In the genomic region with DNA sequence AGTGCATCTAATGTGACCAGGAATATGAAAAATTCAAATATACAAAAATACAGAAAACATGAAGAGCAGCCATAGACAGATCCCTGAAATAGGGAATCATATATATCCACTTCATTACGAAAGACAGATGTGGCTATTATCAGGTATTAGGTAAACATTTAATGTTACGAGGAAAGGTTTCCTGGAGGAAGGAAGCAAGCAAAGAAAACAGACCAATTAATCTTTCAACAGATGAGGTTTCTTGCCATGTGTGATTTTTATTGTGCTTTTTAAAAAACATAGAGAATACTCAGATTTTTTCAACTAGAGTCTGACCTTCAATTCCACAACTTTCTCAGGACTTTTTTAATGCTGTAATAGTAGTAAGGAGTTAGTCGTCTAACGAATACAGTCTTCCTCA, we compare ENCODE assay signal across 34 cellular contexts.
"Had no signal": no experiment of that assay in that cellular context is flagged by ENCODE, and none has a peak within 500 bp of the region (broad histone marks: within the 10 kb centered on the region; RNA-seq: fewer than 3 reads in every experiment).

No MANE protein-coding gene starts in this region.

- H3K4me3 ChIP-seq: ascending aorta, breast epithelium, cardiac muscle cell, colonic mucosa, dorsolateral prefrontal cortex, esophagus muscularis mucosa, gastroesophageal sphincter had no signal

- H3K9me3 ChIP-seq: ascending aorta, breast epithelium, colonic mucosa, esophagus muscularis mucosa, gastroesophageal sphincter had no signal

- H3K4me1 ChIP-seq: ascending aorta, breast epithelium, colonic mucosa, esophagus muscularis mucosa, gastroesophageal sphincter had no signal

- H3K4me3 Mint-ChIP-seq: activated CD4-positive, alpha-beta memory T cell treated with anti-CD3 and anti-CD28 coated beads for 36 hours; activated CD4-positive, alpha-beta T cell treated with anti-CD3 and anti-CD28 coated beads for 36 hours; activated CD4-positive, alpha-beta T cell treated with anti-CD3 and anti-CD28 coated beads, Interleukin-2, amount 10 ng/mL, durations not matched to agents 24 days and 14 days; activated CD8-positive, alpha-beta memory T cell treated with anti-CD3 and anti-CD28 coated beads, Interleukin-2, amount 10 ng/mL, durations not matched to agents 7 days and 5 days; activated CD8-positive, alpha-beta T cell treated with anti-CD3 and anti-CD28 coated beads, Interleukin-2, amount 10 ng/mL, durations not matched to agents 7 days and 5 days; activated naive CD4-positive, alpha-beta T cell treated with anti-CD3 and anti-CD28 coated beads, Interleukin-2, amount 10 ng/mL, durations not matched to agents 7 days and 5 days; activated naive CD8-positive, alpha-beta T cell treated with anti-CD3 and anti-CD28 coated beads, Interleukin-2, amount 10 ng/mL, durations not matched to agents 7 days and 5 days; activated T-helper 1 cell treated with anti-CD3 and anti-CD28 coated beads, Interleukin-12 subunit alpha, Interleukin-12 subunit beta, Interleukin-2, Interleukin-4 antibody, amounts not matched to agents 30 ng/mL and 10 ng/mL and 1 ng/mL, durations not matched to agents 14 hours and 24 hours and 36 hours; brain; endodermal cell; T-helper 17 cell; T-helper 2 cell treated with Interferon-gamma antibody and Interleukin-4, amounts not matched to agents 5 μg/mL and 100 μg/mL, for 36 hours had no signal

- H3K36me3 Mint-ChIP-seq: activated naive CD4-positive, alpha-beta T cell treated with anti-CD3 and anti-CD28 coated beads, Interleukin-2, amount 50 U/mL, for 72 hours had no signal

- H3K4me1 Mint-ChIP-seq: activated CD4-positive, alpha-beta T cell treated with anti-CD3 and anti-CD28 coated beads for 36 hours; activated CD4-positive, alpha-beta T cell treated with anti-CD3 and anti-CD28 coated beads, Interleukin-2, amount 10 ng/mL, durations not matched to agents 24 days and 14 days; activated naive CD4-positive, alpha-beta T cell treated with anti-CD3 and anti-CD28 coated beads, Interleukin-2, amount 10 ng/mL, durations not matched to agents 7 days and 5 days; activated naive CD8-positive, alpha-beta T cell treated with anti-CD3 and anti-CD28 coated beads, Interleukin-2, amount 10 ng/mL, durations not matched to agents 7 days and 5 days; brain; endodermal cell; T-helper 17 cell had no signal

- H3K9me3 Mint-ChIP-seq: activated CD4-positive, alpha-beta memory T cell treated with anti-CD3 and anti-CD28 coated beads for 36 hours; activated CD4-positive, alpha-beta T cell treated with anti-CD3 and anti-CD28 coated beads, Interleukin-2, amount 10 ng/mL, durations not matched to agents 24 days and 14 days; activated naive CD4-positive, alpha-beta T cell treated with anti-CD3 and anti-CD28 coated beads, Interleukin-2, amount 10 ng/mL, durations not matched to agents 7 days and 5 days; activated naive CD4-positive, alpha-beta T cell treated with anti-CD3 and anti-CD28 coated beads, Interleukin-2, amount 50 U/mL, for 72 hours; activated naive CD8-positive, alpha-beta T cell treated with anti-CD3 and anti-CD28 coated beads, Interleukin-2, amount 10 ng/mL, durations not matched to agents 7 days and 5 days; activated T-helper 1 cell treated with anti-CD3 and anti-CD28 coated beads, Interleukin-12 subunit alpha, Interleukin-12 subunit beta, Interleukin-2, Interleukin-4 antibody, amounts not matched to agents 30 ng/mL and 10 ng/mL and 1 ng/mL, durations not matched to agents 14 hours and 24 hours and 36 hours; brain; endodermal cell; T-helper 2 cell treated with Interferon-gamma antibody and Interleukin-4, amounts not matched to agents 5 μg/mL and 100 μg/mL, for 36 hours had no signal

- H3K27ac Mint-ChIP-seq: activated CD4-positive, alpha-beta memory T cell treated with anti-CD3 and anti-CD28 coated beads for 36 hours; activated CD4-positive, alpha-beta T cell treated with anti-CD3 and anti-CD28 coated beads for 36 hours; activated CD4-positive, alpha-beta T cell treated with anti-CD3 and anti-CD28 coated beads, Interleukin-2, amount 10 ng/mL, durations not matched to agents 24 days and 14 days; activated CD8-positive, alpha-beta memory T cell treated with anti-CD3 and anti-CD28 coated beads, Interleukin-2, amount 10 ng/mL, durations not matched to agents 7 days and 5 days; activated CD8-positive, alpha-beta T cell treated with anti-CD3 and anti-CD28 coated beads, Interleukin-2, amount 10 ng/mL, durations not matched to agents 7 days and 5 days; activated naive CD4-positive, alpha-beta T cell treated with anti-CD3 and anti-CD28 coated beads, Interleukin-2, amount 10 ng/mL, durations not matched to agents 7 days and 5 days; activated naive CD4-positive, alpha-beta T cell treated with anti-CD3 and anti-CD28 coated beads, Interleukin-2, amount 50 U/mL, for 72 hours; activated naive CD8-positive, alpha-beta T cell treated with anti-CD3 and anti-CD28 coated beads, Interleukin-2, amount 10 ng/mL, durations not matched to agents 7 days and 5 days; activated T-helper 1 cell treated with anti-CD3 and anti-CD28 coated beads, Interleukin-12 subunit alpha, Interleukin-12 subunit beta, Interleukin-2, Interleukin-4 antibody, amounts not matched to agents 30 ng/mL and 10 ng/mL and 1 ng/mL, durations not matched to agents 14 hours and 24 hours and 36 hours; brain; endodermal cell; T-helper 2 cell treated with Interferon-gamma antibody and Interleukin-4, amounts not matched to agents 5 μg/mL and 100 μg/mL, for 36 hours had no signal

- H3K36me3 ChIP-seq: breast epithelium, cardiac muscle cell, colonic mucosa had no signal

- H3K27me3 Mint-ChIP-seq: activated CD4-positive, alpha-beta memory T cell treated with anti-CD3 and anti-CD28 coated beads for 36 hours; activated CD4-positive, alpha-beta T cell treated with anti-CD3 and anti-CD28 coated beads for 36 hours; activated CD4-positive, alpha-beta T cell treated with anti-CD3 and anti-CD28 coated beads, Interleukin-2, amount 10 ng/mL, durations not matched to agents 24 days and 14 days; activated CD8-positive, alpha-beta memory T cell treated with anti-CD3 and anti-CD28 coated beads, Interleukin-2, amount 10 ng/mL, durations not matched to agents 7 days and 5 days; activated naive CD4-positive, alpha-beta T cell treated with anti-CD3 and anti-CD28 coated beads, Interleukin-2, amount 10 ng/mL, durations not matched to agents 7 days and 5 days; activated naive CD8-positive, alpha-beta T cell treated with anti-CD3 and anti-CD28 coated beads, Interleukin-2, amount 10 ng/mL, durations not matched to agents 7 days and 5 days; brain; T-helper 17 cell had no signal

- DNase-seq: activated CD4-positive, alpha-beta memory T cell treated with anti-CD3 and anti-CD28 coated beads for 36 hours; activated CD4-positive, alpha-beta T cell treated with anti-CD3 and anti-CD28 coated beads for 36 hours; activated CD4-positive, alpha-beta T cell treated with anti-CD3 and anti-CD28 coated beads, Interleukin-2, amount 10 ng/mL, durations not matched to agents 24 days and 14 days; activated CD4-positive, CD25-positive, alpha-beta regulatory T cell; activated CD4-positive, CD25-positive, alpha-beta regulatory T cell treated with anti-CD3 and anti-CD28 coated beads, Interleukin-2, amount 50 U/mL, for 72 hours; activated CD8-positive, alpha-beta memory T cell treated with anti-CD3 and anti-CD28 coated beads, Interleukin-2, amount 10 ng/mL, durations not matched to agents 7 days and 5 days; activated CD8-positive, alpha-beta memory T cell treated with anti-CD3 and anti-CD28 coated beads, Interleukin-2, amount 50 U/mL, for 4 hours; activated CD8-positive, alpha-beta T cell treated with anti-CD3 and anti-CD28 coated beads, Interleukin-2, amount 10 ng/mL, durations not matched to agents 7 days and 5 days; activated gamma-delta T cell; activated naive CD4-positive, alpha-beta T cell; activated naive CD4-positive, alpha-beta T cell treated with anti-CD3 and anti-CD28 coated beads, Interleukin-2, amount 10 ng/mL, durations not matched to agents 7 days and 5 days; activated naive CD8-positive, alpha-beta T cell treated with anti-CD3 and anti-CD28 coated beads, Interleukin-2, amount 10 ng/mL, durations not matched to agents 7 days and 5 days; activated T-cell treated with anti-CD3 and anti-CD28 coated beads, Interleukin-2, amount 50 U/mL, for 1 hour; activated T-cell treated with anti-CD3 and anti-CD28 coated beads, Interleukin-2, amount 50 U/mL, for 48 hours; central memory CD4-positive, alpha-beta T cell; cerebellar nuclear complex; colonic mucosa; dorsolateral prefrontal cortex; effector memory CD4-positive, alpha-beta T cell; endodermal cell; erythroblast; foreskin melanocyte; T-helper 1 cell; T-helper 17 cell; T1000 had no signal

- ATAC-seq: activated CD4-positive, alpha-beta T cell treated with anti-CD3 and anti-CD28 coated beads for 36 hours; activated CD8-positive, alpha-beta memory T cell treated with anti-CD3 and anti-CD28 coated beads, Interleukin-2, amount 10 ng/mL, durations not matched to agents 7 days and 5 days; activated CD8-positive, alpha-beta T cell treated with anti-CD3 and anti-CD28 coated beads, Interleukin-2, amount 10 ng/mL, durations not matched to agents 7 days and 5 days; activated naive CD4-positive, alpha-beta T cell treated with anti-CD3 and anti-CD28 coated beads, Interleukin-2, amount 50 U/mL, for 72 hours; gastroesophageal sphincter; T-helper 17 cell had no signal
